Comparison of ENCODE assay signal across 1 cellular context in genomic region chr2:30826916-30827315, GRCh38.
TF ChIP-seq lines count a peak whose summit lies in the region.

No MANE protein-coding gene starts in this region.

TF ChIP-seq in HepG2, 621 proteins besides CTCF, POLR2A, EP300 and RAD21 (continued from another document):
- TF ChIP-seq HINFP (CRISPR knock-in tag; IDR thresholded peaks at IDR 0.05; ENCODE audit: low read depth) = no peak
- TF ChIP-seq GATAD2A (CRISPR knock-in tag; IDR thresholded peaks at IDR 0.05) = no peak
- no peak for TF ChIP-seq ZNF136 (CRISPR knock-in tag; IDR thresholded peaks at IDR 0.05; ENCODE audit: low read depth)
- TF ChIP-seq ZNF782 (CRISPR knock-in tag; IDR thresholded peaks at IDR 0.05; ENCODE audit: borderline replicate concordance) = no peak
- TF ChIP-seq STAT5B (CRISPR knock-in tag; IDR thresholded peaks at IDR 0.05) = no peak
TF ChIP-seq in HepG2: peak in this region for 0.
